In genomic region chr15:29364429-29365078, GRCh38 we compare ENCODE assay signal across 10 cellular contexts.
DNase-seq lines count a peak whose midpoint lies in the region; ATAC-seq and TF ChIP-seq lines count a peak whose summit lies in the region.
"Had no signal": no experiment of that assay in that cellular context is flagged by ENCODE, and none has a peak within 500 bp of the region (broad histone marks: within the 10 kb centered on the region; RNA-seq: fewer than 3 reads in every experiment).

No MANE protein-coding gene starts in this region.

- no peak overlapping the region for H3K27ac ChIP-seq in VCaP
- H3K27ac ChIP-seq in vagina: no peak overlapping the region

- no peaks in the 10 kb centered on the region for H3K36me3 Mint-ChIP-seq in activated CD4-positive, alpha-beta T cell treated with anti-CD3 and anti-CD28 coated beads, Interleukin-2, amount 10 ng/mL, durations not matched to agents 7 days and 5 days (ENCODE audit: low read depth)

- POLR2A ChIA-PET in activated CD4-positive, alpha-beta T cell treated with anti-CD3 and anti-CD28 coated beads, Interleukin-2, amount 10 ng/mL, durations not matched to agents 7 days and 5 days (lab: Charles Lee): no interaction called here

- H3K9me3 ChIP-seq in vagina: no peaks in the 10 kb centered on the region

- H3K4me3 Mint-ChIP-seq in activated CD4-positive, alpha-beta T cell treated with anti-CD3 and anti-CD28 coated beads, Interleukin-2, amount 10 ng/mL, durations not matched to agents 7 days and 5 days: no peak overlapping the region
- H3K4me3 Mint-ChIP-seq: effector memory CD8-positive, alpha-beta T cell had no signal

- H3K36me3 ChIP-seq in vagina: no peaks in the 10 kb centered on the region

- no peaks in the 10 kb centered on the region for H3K27me3 ChIP-seq in vagina

- no peaks in the 10 kb centered on the region for H3K4me1 ChIP-seq in vagina

- ATAC-seq in GM18868 (IDR thresholded peaks at IDR 0.05; ENCODE audit: unreplicated experiment): no peak
- ATAC-seq: effector memory CD8-positive, alpha-beta T cell had no signal

- H3K27me3 Mint-ChIP-seq in activated CD4-positive, alpha-beta T cell treated with anti-CD3 and anti-CD28 coated beads, Interleukin-2, amount 10 ng/mL, durations not matched to agents 7 days and 5 days: peaks cover 4% of the 10 kb centered on the region

- peaks cover 9% of the 10 kb centered on the region for H3K9me3 Mint-ChIP-seq in activated CD4-positive, alpha-beta T cell treated with anti-CD3 and anti-CD28 coated beads, Interleukin-2, amount 10 ng/mL, durations not matched to agents 7 days and 5 days

- no peaks in the 10 kb centered on the region for H3K4me1 Mint-ChIP-seq in activated CD4-positive, alpha-beta T cell treated with anti-CD3 and anti-CD28 coated beads, Interleukin-2, amount 10 ng/mL, durations not matched to agents 7 days and 5 days

- DNase-seq in AG10803 (ENCODE audit: low read depth): peak; percentile 64
- DNase-seq in HT-29 (ENCODE audit: low spot score): peak; percentile 29
- peak; percentile 52 for DNase-seq in kidney tubule cell (ENCODE audit: low spot score)
- no peak for DNase-seq in activated CD4-positive, CD25-positive, alpha-beta regulatory T cell treated with anti-CD3 and anti-CD28 coated beads, Interleukin-2, amount 50 U/mL, for 72 hours
- DNase-seq in vagina (ENCODE audit: extremely low spot score in 2 of 2): no peak
- no peak for DNase-seq in activated CD4-positive, alpha-beta T cell treated with anti-CD3 and anti-CD28 coated beads, Interleukin-2, amount 10 ng/mL, durations not matched to agents 7 days and 5 days
- DNase-seq: effector memory CD8-positive, alpha-beta T cell; NCI-H345 had no signal

- intact Hi-C loops in vagina (cut with DNase I): no loop called here

- no peak overlapping the region for H3K27ac Mint-ChIP-seq in activated CD4-positive, alpha-beta T cell treated with anti-CD3 and anti-CD28 coated beads, Interleukin-2, amount 10 ng/mL, durations not matched to agents 7 days and 5 days
- H3K27ac Mint-ChIP-seq: effector memory CD8-positive, alpha-beta T cell had no signal

- TF ChIP-seq POLR2A in vagina (IDR thresholded peaks at IDR 0.05): no peak

- H3K4me3 ChIP-seq in AG10803 (ENCODE audit: low read length): no peak overlapping the region
- no peak overlapping the region for H3K4me3 ChIP-seq in vagina

- peak; percentile 26 for TF ChIP-seq CTCF in AG10803 (conservative IDR thresholded peaks at IDR 0.05; ENCODE audit: low read length)
- peak; percentile 61 for TF ChIP-seq CTCF in VCaP (conservative IDR thresholded peaks at IDR 0.05)
- no peak for TF ChIP-seq CTCF in vagina (IDR thresholded peaks at IDR 0.05)

- CTCF ChIA-PET in activated CD4-positive, alpha-beta T cell treated with anti-CD3 and anti-CD28 coated beads, Interleukin-2, amount 10 ng/mL, durations not matched to agents 7 days and 5 days (lab: Charles Lee): interaction anchor here (1.0 kb wide), 1 partner anchor 12 kb away, joined by 3 read pairs; no protein-coding TSS in a partner anchor

Comparison
In these comparisons a context has a peak if more than half of its experiments do, and no peak if none do; other contexts are left out.
1. DNase-seq: peak in AG10803 (single experiment), HT-29 (single experiment) and kidney tubule cell (single experiment); none in activated CD4-positive, CD25-positive, alpha-beta regulatory T cell treated with anti-CD3 and anti-CD28 coated beads, Interleukin-2, amount 50 U/mL, for 72 hours (single experiment), vagina (0 of 2) and activated CD4-positive, alpha-beta T cell treated with anti-CD3 and anti-CD28 coated beads, Interleukin-2, amount 10 ng/mL, durations not matched to agents 7 days and 5 days (single experiment).
2. CTCF ChIP-seq: peak in AG10803 (single experiment) and VCaP (single experiment); none in vagina (0 of 3).